13 cellular contexts compared by ENCODE assay signal in the genomic region with DNA sequence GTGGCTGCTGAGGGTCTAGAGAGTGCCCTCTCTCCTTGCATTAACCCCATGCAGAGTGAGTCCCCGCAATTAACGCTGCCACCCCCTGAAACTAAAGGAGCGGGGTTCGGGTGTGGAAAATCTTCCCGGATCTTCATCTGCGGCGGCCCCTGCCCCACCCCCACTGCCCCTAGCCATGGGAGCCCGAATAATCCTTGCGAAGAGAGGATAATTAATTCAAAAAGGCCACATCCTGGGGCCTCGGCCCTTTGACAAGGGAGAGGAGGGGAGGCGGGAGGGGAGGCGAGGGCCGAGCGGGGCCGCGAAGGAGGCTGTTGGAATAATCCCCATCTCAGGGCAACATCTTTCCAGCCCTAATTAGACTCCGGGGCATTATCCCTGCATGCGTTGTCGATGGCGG.
DNase-seq lines count a peak whose midpoint lies in the region; ATAC-seq and TF ChIP-seq lines count a peak whose summit lies in the region.
"Had no signal": no experiment of that assay in that cellular context is flagged by ENCODE, and none has a peak within 500 bp of the region (broad histone marks: within the 10 kb centered on the region; RNA-seq: fewer than 3 reads in every experiment).

No MANE protein-coding gene starts in this region.

- no peaks in the 10 kb centered on the region for H3K27me3 ChIP-seq in thymus (ENCODE audit: control insufficient read depth, insufficient read depth)

- no peaks in the 10 kb centered on the region for H3K9me3 Mint-ChIP-seq in activated T-cell treated with anti-CD3 and anti-CD28 coated beads, Interleukin-2, amount 50 U/mL, for 24 hours
- H3K9me3 Mint-ChIP-seq in chondrocyte (ENCODE audit: low read depth): no peaks in the 10 kb centered on the region

- H3K4me1 Mint-ChIP-seq in activated T-cell treated with anti-CD3 and anti-CD28 coated beads, Interleukin-2, amount 50 U/mL, for 24 hours (ENCODE audit: low read depth): peaks cover 9% of the 10 kb centered on the region
- H3K4me1 Mint-ChIP-seq in chondrocyte (ENCODE audit: low read depth): peaks cover 12% of the 10 kb centered on the region

- H3K36me3 Mint-ChIP-seq in activated T-cell treated with anti-CD3 and anti-CD28 coated beads, Interleukin-2, amount 50 U/mL, for 24 hours (ENCODE audit: low read depth): no peaks in the 10 kb centered on the region
- no peaks in the 10 kb centered on the region for H3K36me3 Mint-ChIP-seq in chondrocyte (ENCODE audit: low read depth)

- H3K9me3 ChIP-seq in mesodermal cell (ENCODE audit: control insufficient read depth, low read length) (no peaks in the 10 kb centered on the region), thymus (ENCODE audit: control insufficient read depth) (no peaks in the 10 kb centered on the region)
- H3K9me3 ChIP-seq: mucosa of descending colon had no signal

- H3K27me3 Mint-ChIP-seq in activated T-cell treated with anti-CD3 and anti-CD28 coated beads, Interleukin-2, amount 50 U/mL, for 24 hours: peaks cover 31% of the 10 kb centered on the region
- peaks cover 29% of the 10 kb centered on the region for H3K27me3 Mint-ChIP-seq in chondrocyte (ENCODE audit: low read depth)

- H3K4me3 ChIP-seq in mesodermal cell (ENCODE audit: extremely low read depth, insufficient read depth, low read length, poor library complexity, severe bottlenecking) (no peak overlapping the region), thymus (ENCODE audit: low read length) (peak overlapping the region; percentile 30)
- H3K4me3 ChIP-seq: mucosa of descending colon had no signal

- peak overlapping the region; percentile 5 for H3K4me3 Mint-ChIP-seq in activated T-cell treated with anti-CD3 and anti-CD28 coated beads, Interleukin-2, amount 50 U/mL, for 24 hours
- H3K4me3 Mint-ChIP-seq in chondrocyte (ENCODE audit: unreplicated experiment): peak overlapping the region; percentile 17

- no peak for ATAC-seq in HG03460 (IDR thresholded peaks at IDR 0.05; ENCODE audit: unreplicated experiment)
- ATAC-seq in HG02981 (IDR thresholded peaks at IDR 0.05; ENCODE audit: unreplicated experiment): no peak
- no peak for ATAC-seq in GM18502 (IDR thresholded peaks at IDR 0.05; ENCODE audit: poor library complexity, unreplicated experiment)
- ATAC-seq: foreskin keratinocyte, HCT116 had no signal

- WGBS in mesodermal cell (ENCODE audit: insufficient coverage in 2 of 2), 2 experiments: 44 to 47% methylated on average over 5 to 13 of the region's 20 CpGs
- 38% methylated on average over 20 of the region's 20 CpGs for WGBS in thymus

- no peak for TF ChIP-seq CTCF in chondrocyte (IDR thresholded peaks at IDR 0.05)

- H3K27ac ChIP-seq in mesodermal cell (ENCODE audit: low read depth, low read length, severe bottlenecking) (peak overlapping the region; percentile 29), thymus (ENCODE audit: low read depth) (no peak overlapping the region)
- H3K27ac ChIP-seq: foreskin keratinocyte had no signal

- DNase-seq in activated T-cell treated with anti-CD3 and anti-CD28 coated beads, Interleukin-2, amount 50 U/mL, for 24 hours: no peak
- DNase-seq in activated T-cell treated with anti-CD3 and anti-CD28 coated beads, Interleukin-2, amount 50 U/mL, for 48 hours: no peak
- DNase-seq in chondrocyte (ENCODE audit: low spot score): peak; percentile 25
- DNase-seq: activated CD8-positive, alpha-beta memory T cell treated with anti-CD3 and anti-CD28 coated beads, Interleukin-2, amount 50 U/mL, for 4 hours; foreskin keratinocyte; mucosa of descending colon; NCI-H1105 had no signal

- no peaks in the 10 kb centered on the region for H3K36me3 ChIP-seq in mesodermal cell (ENCODE audit: control insufficient read depth, insufficient read depth, low read length)
- no peaks in the 10 kb centered on the region for H3K36me3 ChIP-seq in thymus (ENCODE audit: control insufficient read depth, insufficient read depth)

- no peaks in the 10 kb centered on the region for H3K4me1 ChIP-seq in mesodermal cell (ENCODE audit: control insufficient read depth, insufficient read depth, low read length, poor library complexity, severe bottlenecking)
- H3K4me1 ChIP-seq in thymus (ENCODE audit: control insufficient read depth, insufficient read depth, low read length): peaks cover 12% of the 10 kb centered on the region
- H3K4me1 ChIP-seq: foreskin keratinocyte had no signal

- H3K27ac Mint-ChIP-seq in activated T-cell treated with anti-CD3 and anti-CD28 coated beads, Interleukin-2, amount 50 U/mL, for 24 hours: no peak overlapping the region
- no peak overlapping the region for H3K27ac Mint-ChIP-seq in chondrocyte (ENCODE audit: unreplicated experiment)
